ENCODE assay signal across 32 cellular contexts in genomic region chrX:24661292-24661691, GRCh38. TPM values are rescaled to one million over a fixed set of nuclear protein-coding genes. Genes with fewer than 3 reads are reported as not detected.
"Had no signal": no experiment of that assay in that cellular context is flagged by ENCODE, and none has a peak within 500 bp of the region (broad histone marks: within the 10 kb centered on the region; RNA-seq: fewer than 3 reads in every experiment).

No MANE protein-coding gene starts in this region.

- H3K4me1 ChIP-seq: SJCRH30 had no signal

- H3K27ac ChIP-seq: KMS-11, PC-9, RWPE1, SJCRH30, SK-N-MC had no signal

- H3K9me3 ChIP-seq: MG63, SJCRH30 had no signal

- ATAC-seq: Panc1, Right ventricle myocardium inferior, SK-N-SH treated with all-trans-retinoic acid at 6 μM for 48 hours, T-cell had no signal

- H3K9me3 Mint-ChIP-seq: T-cell had no signal

- H3K4me3 ChIP-seq: MG63, PC-9, SJCRH30, SK-N-MC had no signal

- H3K27me3 ChIP-seq: MG63, SJCRH30 had no signal

- H3K4me2 ChIP-seq: KMS-11, PC-9 had no signal

- H3K36me3 ChIP-seq: MG63, SJCRH30 had no signal

- H3K36me3 Mint-ChIP-seq: T-cell had no signal

- DNase-seq: Karpas-422, MG63, NCI-H1048, NCI-H1105, NCI-H1417 treated with DMSO at 0.1 percent for 48 hours, NCI-H1436 treated with DMSO at 0.1 percent for 48 hours, NCI-H1694 treated with DMSO at 0.1 percent for 48 hours, NCI-H187 treated with DMSO at 0.1 percent for 48 hours, NCI-H2029, NCI-H2081, NCI-H2171 treated with DMSO at 0.1 percent for 48 hours, NCI-H2227 treated with DMSO at 0.1 percent for 48 hours, NCI-H345, NCI-H446, NCI-H510A treated with DMSO at 0.1 percent for 48 hours, NCI-H524 treated with DMSO at 0.1 percent for 48 hours, NCI-H526 treated with DMSO at 0.1 percent for 48 hours, NCI-H774, PC-9, SHP77, SIG-M5, SJCRH30, T-cell had no signal

- H3K4me1 Mint-ChIP-seq: T-cell had no signal

- H3K27ac Mint-ChIP-seq: T-cell had no signal

- H3K4me3 Mint-ChIP-seq: T-cell had no signal

- H3K9ac ChIP-seq: KMS-11 had no signal

- FAIRE-seq: RCC 7860 had no signal

- H2AFZ ChIP-seq: PC-9 had no signal

RNA-seq across cellular contexts. Expression of gene PCYT1B, which starts 14.1 kb away (rescaled TPM):
- total RNA-seq: LHCN-M2, OCI-LY7, PC-9, Right ventricle myocardium inferior had no signal
